In genomic region chr3:4492240-4493007, GRCh38 we compare ENCODE assay signal across 8 cellular contexts. TPM values are rescaled to one million over a fixed set of nuclear protein-coding genes. Genes with fewer than 3 reads are reported as not detected.
DNase-seq lines count a peak whose midpoint lies in the region; ATAC-seq, FAIRE-seq and TF ChIP-seq lines count a peak whose summit lies in the region.

No MANE protein-coding gene starts in this region.

- H4K8ac ChIP-seq in trophoblast cell (ENCODE audit: low read depth, low read length): no peak overlapping the region

- no peak for ATAC-seq in GM19324 (IDR thresholded peaks at IDR 0.05; ENCODE audit: low FRiP score, unreplicated experiment)
- ATAC-seq in GM18505 (IDR thresholded peaks at IDR 0.05; ENCODE audit: unreplicated experiment): no peak

- peak overlapping the region; percentile 13 for H3K9ac ChIP-seq in trophoblast cell (ENCODE audit: low read length)

- H2BK5ac ChIP-seq in trophoblast cell (ENCODE audit: low read depth, low read length, poor library complexity): no peak overlapping the region

- peak overlapping the region; percentile 56 to 81 (median 73) for H3K4me3 ChIP-seq in adrenal gland
- peak overlapping the region; percentile 98 for H3K4me3 ChIP-seq in left ventricle myocardium inferior
- peak overlapping the region; percentile 77 for H3K4me3 ChIP-seq in trophoblast cell (ENCODE audit: low read depth, low read length)

- no peak overlapping the region for H2BK120ac ChIP-seq in trophoblast cell (ENCODE audit: insufficient read depth, low read length, poor library complexity)

- peak overlapping the region; percentile 82 for H3K4me2 ChIP-seq in trophoblast cell (ENCODE audit: low read length)

- no peak overlapping the region for H3K4ac ChIP-seq in trophoblast cell (ENCODE audit: low read depth, low read length)

- peak overlapping the region; percentile 23 for H2AFZ ChIP-seq in trophoblast cell (ENCODE audit: insufficient read depth, low read length, poor library complexity)

- H3K27me3 ChIP-seq in adrenal gland (no peaks in the 10 kb centered on the region), left ventricle myocardium inferior (ENCODE audit: low read depth) (no peaks in the 10 kb centered on the region), trophoblast cell (ENCODE audit: insufficient read depth, low read length) (peaks cover 13% of the 10 kb centered on the region)

- no peak overlapping the region for H4K91ac ChIP-seq in trophoblast cell (ENCODE audit: low read depth, low read length)

- H3K27ac ChIP-seq in adrenal gland (peak overlapping the region; percentile 64 to 90 (median 83)), left ventricle myocardium inferior (replicated peaks) (peak overlapping the region; percentile 95), trophoblast cell (ENCODE audit: low read depth, low read length) (no peak overlapping the region)

- DNase-seq in GM04504 (ENCODE audit: low read depth): peak; percentile 10
- DNase-seq in HTR-8/SVneo (ENCODE audit: insufficient read length, low spot score): peak; percentile 40
- DNase-seq in SKM-1 (lab: John Stamatoyannopoulos, UW; ENCODE audit: unreplicated experiment): peak; percentile 47
- peak; percentile 60 to 83 (median 70) for DNase-seq in adrenal gland
- DNase-seq in left ventricle myocardium inferior: peak; percentile 51
- peak; percentile 86 to 89 for DNase-seq in trophoblast cell

- no peak overlapping the region for H3K23ac ChIP-seq in trophoblast cell (ENCODE audit: low read length)

- H4K12ac ChIP-seq in trophoblast cell (ENCODE audit: low read depth, low read length): no peak overlapping the region

- no peak overlapping the region for H2AK5ac ChIP-seq in trophoblast cell (ENCODE audit: low read length)

- intact Hi-C loops in adrenal gland (cut with DNase I): loop anchor here (10.0 kb wide), 2 partner anchors 82 to 142 kb away; no protein-coding TSS in a partner anchor
- intact Hi-C loops in left ventricle myocardium inferior (cut with micrococcal nuclease): loop anchor here (10.0 kb wide), 2 partner anchors 92 to 138 kb away; no protein-coding TSS in a partner anchor

- TF ChIP-seq CTCF in adrenal gland (IDR thresholded peaks at IDR 0.05) (no peak), left ventricle myocardium inferior (IDR thresholded peaks at IDR 0.05; ENCODE audit: borderline replicate concordance) (no peak)

- peaks cover 3% of the 10 kb centered on the region for H3K79me1 ChIP-seq in trophoblast cell (ENCODE audit: low read length)

- H2BK12ac ChIP-seq in trophoblast cell (ENCODE audit: low read length): no peak overlapping the region

- FAIRE-seq in HTR-8/SVneo (lab: Jason Lieb, UNC): no peak

- H3K14ac ChIP-seq in trophoblast cell (ENCODE audit: low read length): no peak overlapping the region

- no peak overlapping the region for H3K18ac ChIP-seq in trophoblast cell (ENCODE audit: low read length)

- peak; percentile 37 to 60 for TF ChIP-seq POLR2A in adrenal gland (IDR thresholded peaks at IDR 0.05)
- no peak for TF ChIP-seq POLR2A in GM18505 (IDR thresholded peaks at IDR 0.05; ENCODE audit: borderline replicate concordance, extremely low read depth, insufficient read depth, insufficient read length)

- H3K79me2 ChIP-seq in trophoblast cell (ENCODE audit: control insufficient read depth, insufficient read depth, low read length, poor library complexity): no peaks in the 10 kb centered on the region

- no peaks in the 10 kb centered on the region for H3K9me3 ChIP-seq in adrenal gland (replicated peaks in 1 of 3)
- no peaks in the 10 kb centered on the region for H3K9me3 ChIP-seq in left ventricle myocardium inferior (replicated peaks)
- peaks cover 3% of the 10 kb centered on the region for H3K9me3 ChIP-seq in trophoblast cell (ENCODE audit: insufficient read depth, low read depth, low read length)

- WGBS in adrenal gland, 4 donors: 0 to 1% (median 1%) methylated on average over 13 to 41 of the region's 41 CpGs
- WGBS in trophoblast cell (ENCODE audit: extremely low coverage, insufficient coverage, insufficient read length): no CpG with 5 or more reads among the region's 41 CpGs

- H3K36me3 ChIP-seq in adrenal gland (replicated peaks in 1 of 2): no peaks in the 10 kb centered on the region
- no peaks in the 10 kb centered on the region for H3K36me3 ChIP-seq in left ventricle myocardium inferior
- H3K36me3 ChIP-seq in trophoblast cell (ENCODE audit: control insufficient read depth in 1 of 2, insufficient read depth in 2 of 2, low read length in 2 of 2): no peaks in the 10 kb centered on the region

- peaks cover 8 to 48% of the 10 kb centered on the region in 2 donors for H3K4me1 ChIP-seq in adrenal gland (replicated peaks in 1 of 2)
- H3K4me1 ChIP-seq in left ventricle myocardium inferior: peaks cover 56% of the 10 kb centered on the region
- peaks cover 0 to 2% of the 10 kb centered on the region in 2 experiments for H3K4me1 ChIP-seq in trophoblast cell (ENCODE audit: control insufficient read depth in 1 of 2, insufficient read depth in 2 of 2, low read length in 2 of 2)

RNA-seq across cellular contexts. Expression of gene ITPR1, which starts 0.7 kb away (rescaled TPM):
- 100 to 1,000 TPM in 1 of 8 donors, 10 to 100 TPM in 7; 55.8 to 110 (median 82.0) TPM for total RNA-seq in adrenal gland
- polyA plus RNA-seq in adrenal gland: 10 to 100 TPM; 21.6 to 71.4 (median 24.9) TPM
- 29.0 TPM for total RNA-seq in left ventricle myocardium inferior
- 1.1 TPM in 2 replicates for polyA plus RNA-seq in trophoblast cell (2013)

RNA-seq across cellular contexts. Expression of gene SUMF1, which starts 25.4 kb away (rescaled TPM):
- 100 to 1,000 TPM in 1 of 8 donors, 10 to 100 TPM in 7; 27.0 to 109 (median 41.7) TPM for total RNA-seq in adrenal gland
- 10 to 100 TPM in 2 of 3 donors, 1 to 10 TPM in 1; 8.0 to 23.3 (median 11.5) TPM for polyA plus RNA-seq in adrenal gland
- total RNA-seq in left ventricle myocardium inferior: 8.6 TPM
- polyA plus RNA-seq in trophoblast cell (2013): 12.2 and 12.4 TPM in 2 replicates

Comparison
In these comparisons a context has a peak if more than half of its experiments do, and no peak if none do; other contexts are left out.
1. DNase-seq: peak in every context shown above with its lines; median percentile 88 in trophoblast cell; 70 in adrenal gland; 51 in left ventricle myocardium inferior; 47 in SKM-1; 40 in HTR-8/SVneo; 10 in GM04504.